Comparison of ENCODE assay signal across 9 cellular contexts in genomic region chr2:239814136-239814916, GRCh38.
DNase-seq lines count a peak whose midpoint lies in the region; ATAC-seq and TF ChIP-seq lines count a peak whose summit lies in the region.
"Had no signal": no experiment of that assay in that cellular context is flagged by ENCODE, and none has a peak within 500 bp of the region (broad histone marks: within the 10 kb centered on the region; RNA-seq: fewer than 3 reads in every experiment).

No MANE protein-coding gene starts in this region.

- DNase-seq in NCI-H2029 treated with DMSO at 0.1 percent for 48 hours (lab: John Stamatoyannopoulos, UW): peak; percentile 93
- DNase-seq in coronary artery (ENCODE audit: low spot score): no peak
- DNase-seq in NCI-H2107 treated with DMSO at 0.1 percent for 48 hours (lab: John Stamatoyannopoulos, UW; ENCODE audit: unreplicated experiment): no peak
- DNase-seq in NCI-H2171 treated with DMSO at 0.1 percent for 48 hours (lab: John Stamatoyannopoulos, UW): no peak

- no peak overlapping the region for H3K4me3 ChIP-seq in coronary artery
- H3K4me3 ChIP-seq in skin epidermis: no peak overlapping the region

- H3K27ac ChIP-seq in coronary artery (peak overlapping the region; percentile 52 to 93), layer of hippocampus (ENCODE audit: low read depth, low read length) (peak overlapping the region; percentile 39), skin epidermis (peak overlapping the region in 11 of 21 experiments; percentile 5 to 91 (median 62))

- ATAC-seq in GM21528 (IDR thresholded peaks at IDR 0.05; ENCODE audit: low FRiP score, unreplicated experiment) (no peak), HG03139 (IDR thresholded peaks at IDR 0.05; ENCODE audit: unreplicated experiment) (no peak)
- ATAC-seq: HCT116 had no signal

- no peak for TF ChIP-seq CTCF in coronary artery (IDR thresholded peaks at IDR 0.05)

- no peaks in the 10 kb centered on the region for H3K27me3 ChIP-seq in layer of hippocampus (ENCODE audit: control insufficient read depth, insufficient read depth, low read length)
